Comparison of ENCODE assay signal across 13 cellular contexts in genomic region chr1:45863117-45863670, GRCh38. TPM values are rescaled to one million over a fixed set of nuclear protein-coding genes. Genes with fewer than 3 reads are reported as not detected.
A peak's percentile ranks its signal among the peaks of the same experiment; 100 is the strongest.
DNase-seq lines count a peak whose midpoint lies in the region; ATAC-seq and TF ChIP-seq lines count a peak whose summit lies in the region.
"Had no signal": no experiment of that assay in that cellular context is flagged by ENCODE, and none has a peak within 500 bp of the region (broad histone marks: within the 10 kb centered on the region; RNA-seq: fewer than 3 reads in every experiment).

No MANE protein-coding gene starts in this region.

- H3K4me3 Mint-ChIP-seq in GM23338 = no peak overlapping the region
- no peak overlapping the region for H3K4me3 Mint-ChIP-seq in endodermal cell

- H3K4me1 ChIP-seq in GM23338 (ENCODE audit: insufficient read depth) = peaks cover 4% of the 10 kb centered on the region; the same call in 1 of the 2 replicates
- H3K4me1 ChIP-seq in endodermal cell (ENCODE audit: control insufficient read depth, insufficient read depth, low read length) = no peaks in the 10 kb centered on the region
- H3K4me1 ChIP-seq in suprapubic skin = peaks cover 3% of the 10 kb centered on the region

- H3K9me3 Mint-ChIP-seq in GM23338 (no peaks in the 10 kb centered on the region; the same call in 2 of the 3 replicates), endodermal cell (peaks cover 1% of the 10 kb centered on the region)

- no peaks in the 10 kb centered on the region for H3K9me3 ChIP-seq in endodermal cell (ENCODE audit: control insufficient read depth, low read length)
- H3K9me3 ChIP-seq in suprapubic skin = no peaks in the 10 kb centered on the region
- H3K9me3 ChIP-seq: testis had no signal

- H2AFZ ChIP-seq in GM23338 = no peak overlapping the region
- H2AFZ ChIP-seq: PC-9 had no signal

- H3K36me3 Mint-ChIP-seq in GM23338 (ENCODE audit: low read depth) (no peaks in the 10 kb centered on the region; the same call in 2 of the 3 replicates), endodermal cell (ENCODE audit: low read depth) (no peaks in the 10 kb centered on the region)

- H3K27me3 Mint-ChIP-seq in GM23338 (ENCODE audit: insufficient read depth, low read depth, poor library complexity) = no peaks in the 10 kb centered on the region
- H3K27me3 Mint-ChIP-seq in endodermal cell (ENCODE audit: insufficient read depth) = no peaks in the 10 kb centered on the region

- H3K27me3 ChIP-seq in GM23338 (ENCODE audit: insufficient read depth) (no peaks in the 10 kb centered on the region), endodermal cell (ENCODE audit: control insufficient read depth, insufficient read depth, low read length, poor library complexity, severe bottlenecking) (no peaks in the 10 kb centered on the region), suprapubic skin (no peaks in the 10 kb centered on the region)
- H3K27me3 ChIP-seq: testis had no signal

- ATAC-seq in GM23338 = no peak

- 81 to 98% methylated on average over 2 to 3 of the region's 3 CpGs for WGBS in endodermal cell (ENCODE audit: insufficient coverage in 1 of 2, insufficient read length in 1 of 2), 2 experiments
- WGBS in suprapubic skin = 66% methylated on average over 3 of the region's 3 CpGs

- H3K27ac Mint-ChIP-seq in GM23338 (no peak overlapping the region), endodermal cell (no peak overlapping the region)

- TF ChIP-seq POLR2A in suprapubic skin (IDR thresholded peaks at IDR 0.05) = no peak

- H3K4me3 ChIP-seq in GM23338 (no peak overlapping the region), endodermal cell (ENCODE audit: low read length) (no peak overlapping the region), suprapubic skin (no peak overlapping the region)
- H3K4me3 ChIP-seq: PC-9 had no signal

- no peak overlapping the region for H3K9ac ChIP-seq in endodermal cell (ENCODE audit: extremely low read depth, low read length, poor library complexity, severe bottlenecking)

- peaks cover 2% of the 10 kb centered on the region; the same call in 1 of the 2 replicates for H4K20me1 ChIP-seq in GM23338 (replicated peaks; ENCODE audit: insufficient read depth)

- no peak for TF ChIP-seq EP300 in suprapubic skin (IDR thresholded peaks at IDR 0.05)

- H3K4me1 Mint-ChIP-seq in GM23338 (peaks cover 19% of the 10 kb centered on the region; the same call in 2 of the 3 replicates), endodermal cell (peaks cover 2% of the 10 kb centered on the region)

- H3K36me3 ChIP-seq in GM23338 (ENCODE audit: insufficient read depth) (no peaks in the 10 kb centered on the region), endodermal cell (ENCODE audit: control insufficient read depth, insufficient read depth, low read length) (no peaks in the 10 kb centered on the region), suprapubic skin (no peaks in the 10 kb centered on the region)

- H3K79me2 ChIP-seq in GM23338 (replicated peaks; ENCODE audit: insufficient read depth) = peaks cover 58% of the 10 kb centered on the region

- H3K27ac ChIP-seq in GM23338 (ENCODE audit: low read depth) = peak overlapping the region; percentile 16; the same call in 1 of the 2 replicates
- peak overlapping the region; percentile 76 for H3K27ac ChIP-seq in endodermal cell (ENCODE audit: low read depth, low read length)
- H3K27ac ChIP-seq in suprapubic skin = no peak overlapping the region
- H3K27ac ChIP-seq: C4-2B, PC-9, testis had no signal

- DNase-seq in DMS 273 (lab: John Stamatoyannopoulos, UW; ENCODE audit: unreplicated experiment) = peak; percentile 83
- no peak for DNase-seq in GM23338 (ENCODE audit: low spot score)
- peak; percentile 86 for DNase-seq in NCI-H69 (lab: John Stamatoyannopoulos, UW)
- DNase-seq in endodermal cell = no peak
- DNase-seq in NCI-H2196 treated with DMSO at 0.1 percent for 48 hours (lab: John Stamatoyannopoulos, UW; ENCODE audit: unreplicated experiment) = no peak
- no peak for DNase-seq in stimulated activated CD4-positive, alpha-beta T cell treated with anti-CD3 and anti-CD28 coated beads, Interleukin-2, amount 100 ng/mL, for 48 hours
- no peak for DNase-seq in suprapubic skin (ENCODE audit: low spot score in 2 of 2)
- no peak for DNase-seq in COLO829 (ENCODE audit: low spot score)
- DNase-seq: amygdala, dermis blood vessel endothelial cell, PC-9, testis had no signal

- TF ChIP-seq CTCF in GM23338 (conservative IDR thresholded peaks at IDR 0.05; ENCODE audit: low read depth in 2 of 2) (no peak), endodermal cell (conservative IDR thresholded peaks at IDR 0.05) (no peak), suprapubic skin (IDR thresholded peaks at IDR 0.05) (no peak)

- no peaks in the 10 kb centered on the region for H3F3A ChIP-seq in GM23338 (replicated peaks; ENCODE audit: low read depth)

- H3K9me2 ChIP-seq in GM23338 (ENCODE audit: insufficient read depth) = no peaks in the 10 kb centered on the region

- H3K4me2 ChIP-seq in GM23338 = no peak overlapping the region
- H3K4me2 ChIP-seq: PC-9 had no signal

TF ChIP-seq in GM23338, 12 proteins besides CTCF, POLR2A, EP300 and RAD21 (continues in another document):
- TF ChIP-seq, protein P1, sequence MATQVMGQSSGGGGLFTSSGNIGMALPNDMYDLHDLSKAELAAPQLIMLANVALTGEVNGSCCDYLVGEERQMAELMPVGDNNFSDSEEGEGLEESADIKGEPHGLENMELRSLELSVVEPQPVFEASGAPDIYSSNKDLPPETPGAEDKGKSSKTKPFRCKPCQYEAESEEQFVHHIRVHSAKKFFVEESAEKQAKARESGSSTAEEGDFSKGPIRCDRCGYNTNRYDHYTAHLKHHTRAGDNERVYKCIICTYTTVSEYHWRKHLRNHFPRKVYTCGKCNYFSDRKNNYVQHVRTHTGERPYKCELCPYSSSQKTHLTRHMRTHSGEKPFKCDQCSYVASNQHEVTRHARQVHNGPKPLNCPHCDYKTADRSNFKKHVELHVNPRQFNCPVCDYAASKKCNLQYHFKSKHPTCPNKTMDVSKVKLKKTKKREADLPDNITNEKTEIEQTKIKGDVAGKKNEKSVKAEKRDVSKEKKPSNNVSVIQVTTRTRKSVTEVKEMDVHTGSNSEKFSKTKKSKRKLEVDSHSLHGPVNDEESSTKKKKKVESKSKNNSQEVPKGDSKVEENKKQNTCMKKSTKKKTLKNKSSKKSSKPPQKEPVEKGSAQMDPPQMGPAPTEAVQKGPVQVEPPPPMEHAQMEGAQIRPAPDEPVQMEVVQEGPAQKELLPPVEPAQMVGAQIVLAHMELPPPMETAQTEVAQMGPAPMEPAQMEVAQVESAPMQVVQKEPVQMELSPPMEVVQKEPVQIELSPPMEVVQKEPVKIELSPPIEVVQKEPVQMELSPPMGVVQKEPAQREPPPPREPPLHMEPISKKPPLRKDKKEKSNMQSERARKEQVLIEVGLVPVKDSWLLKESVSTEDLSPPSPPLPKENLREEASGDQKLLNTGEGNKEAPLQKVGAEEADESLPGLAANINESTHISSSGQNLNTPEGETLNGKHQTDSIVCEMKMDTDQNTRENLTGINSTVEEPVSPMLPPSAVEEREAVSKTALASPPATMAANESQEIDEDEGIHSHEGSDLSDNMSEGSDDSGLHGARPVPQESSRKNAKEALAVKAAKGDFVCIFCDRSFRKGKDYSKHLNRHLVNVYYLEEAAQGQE (IDR thresholded peaks at IDR 0.05; ENCODE audit: unreplicated experiment) = no peak
- TF ChIP-seq EZH2phosphoT487 (IDR thresholded peaks at IDR 0.05; ENCODE audit: unreplicated experiment) (no peak), STAT1 (IDR thresholded peaks at IDR 0.05; ENCODE audit: unreplicated experiment) (no peak), CREB1 (CRISPR knock-in tag; IDR thresholded peaks at IDR 0.05; ENCODE audit: low read depth) (no peak), EZH2 (IDR thresholded peaks at IDR 0.05; ENCODE audit: low read depth, unreplicated experiment) (no peak), ZNF331 (CRISPR knock-in tag; IDR thresholded peaks at IDR 0.05; ENCODE audit: low read depth) (no peak), ZNF114 (CRISPR knock-in tag; IDR thresholded peaks at IDR 0.05) (no peak), POLR2AphosphoS5 (IDR thresholded peaks at IDR 0.05; ENCODE audit: low read depth) (no peak)

RNA-seq across cellular contexts. Expression of gene MAST2, which starts 59.8 kb away (rescaled TPM):
- 20.7 and 57.7 TPM in 2 replicates for total RNA-seq in GM23338 (2014; rRNA removed; shearing (Covaris generic))
- 9.3 and 11.5 TPM in 2 replicates for polyA plus RNA-seq in GM23338 (2016; fragmentation: Nextera tagmentation; extraction: Ambion mirVana)
- total RNA-seq in endodermal cell = 10 to 100 TPM; 46.3 to 60.7 TPM
- 40.3 TPM for polyA plus RNA-seq in endodermal cell (2013, experiment 1 of 2)
- 40.2 TPM for polyA plus RNA-seq in endodermal cell (2013, experiment 2 of 2)
- total RNA-seq in suprapubic skin = 10 to 100 TPM; 15.4 to 21.6 (median 20.1) TPM

Comparison
In these comparisons a context has a peak if more than half of its experiments do, and no peak if none do; other contexts are left out.
1. DNase-seq: peak in DMS 273 (single experiment) and NCI-H69 (single experiment); none in GM23338 (single experiment), endodermal cell (single experiment), NCI-H2196 treated with DMSO at 0.1 percent for 48 hours (single experiment), stimulated activated CD4-positive, alpha-beta T cell treated with anti-CD3 and anti-CD28 coated beads, Interleukin-2, amount 100 ng/mL, for 48 hours (0 of 2), suprapubic skin (0 of 2) and COLO829 (single experiment).